ENCODE assay signal across 8 cellular contexts in genomic region chr16:30657866-30658730, GRCh38. TPM values are rescaled to one million over a fixed set of nuclear protein-coding genes. Genes with fewer than 3 reads are reported as not detected.
DNase-seq lines count a peak whose midpoint lies in the region; FAIRE-seq and TF ChIP-seq lines count a peak whose summit lies in the region.

Gene FBRS (plus strand): TSS chr16:30658431. CDS start chr16:30659519, 1,088 bp downstream.

- peak in 1 of 2 experiments; percentile 69; a peak in 1 of 3 replicates for TF ChIP-seq EP300 in H1 (IDR thresholded peaks at IDR 0.05; ENCODE audit: borderline replicate concordance in 1 of 2, low read depth in 2 of 2, low read length in 2 of 2)

- H4K91ac ChIP-seq in H1 (replicated peaks; ENCODE audit: insufficient read length, low read length) (peak within 1 kb of the TSS; percentile 70), mesenchymal stem cell (ENCODE audit: low read length) (peak within 1 kb of the TSS; percentile 88)

- H2AFZ ChIP-seq in H1 (ENCODE audit: low read length) (peak within 1 kb of the TSS; percentile 83; the same call in 1 of the 2 replicates), mesenchymal stem cell (ENCODE audit: low read depth, low read length) (peak within 1 kb of the TSS; percentile 73)

- no peak within 1 kb of the TSS for H3K14ac ChIP-seq in H1 (ENCODE audit: insufficient read length)
- peak within 1 kb of the TSS in 1 of 2 experiments; percentile 91 for H3K14ac ChIP-seq in mesenchymal stem cell (ENCODE audit: low read length in 2 of 2)

- H3K23ac ChIP-seq in H1 (ENCODE audit: insufficient read length) (no peak within 1 kb of the TSS), mesenchymal stem cell (ENCODE audit: low read length in 2 of 2) (peak within 1 kb of the TSS in 1 of 2 experiments; percentile 87)

- FAIRE-seq in H1 (lab: Jason Lieb, UNC): peak; percentile 89

- H3K36me3 ChIP-seq in H1 (ENCODE audit: control insufficient read depth in 2 of 4, insufficient read depth in 4 of 4, low read length in 3 of 4) (peaks cover 0 to 3% (median 0%) of the 10 kb centered on the region in 4 experiments; a peak in 3 of 8 replicates), mesenchymal stem cell (ENCODE audit: control insufficient read depth in 1 of 2, insufficient read depth in 2 of 2, low read depth in 1 of 2, low read length in 2 of 2) (peaks cover 52 to 61% of the 10 kb centered on the region in 2 experiments)

- H3K4me3 ChIP-seq in H1 (ENCODE audit: extremely low read depth in 1 of 4, insufficient read depth in 2 of 4, low read depth in 3 of 4, low read length in 4 of 4) (peak within 1 kb of the TSS; percentile 61 to 96 (median 78)), mesenchymal stem cell (ENCODE audit: insufficient read depth in 1 of 2, low read depth in 1 of 2, low read length in 2 of 2) (peak within 1 kb of the TSS; percentile 87 to 93)

- TF ChIP-seq POLR2A in H1 (IDR thresholded peaks at IDR 0.05; ENCODE audit: control extremely low read depth in 1 of 2, low read depth in 2 of 2, low read length in 2 of 2): 0 out of 3 replicates have a peak, but pooled peaks of 1 of the 2 experiments have one; percentile 43

- POLR2A ChIA-PET in H1 (lab: Charles Lee; ENCODE audit: partially characterized antibody): interaction anchor here (0.6 to 3.2 kb wide), 13 partner anchors 17 to 244 kb away, joined by 3 to 14 read pairs (median 5); partner anchors contain the start of genes CTF1, PHKG2 and SRCAP

- no peak within 1 kb of the TSS for H2BK20ac ChIP-seq in H1 (ENCODE audit: low read length)

- H2BK5ac ChIP-seq in H1 (ENCODE audit: low read depth, low read length): peak within 1 kb of the TSS; percentile 97
- peak within 1 kb of the TSS; percentile 97 for H2BK5ac ChIP-seq in mesenchymal stem cell (ENCODE audit: low read depth, low read length, poor library complexity, severe bottlenecking)

- H3K18ac ChIP-seq in H1 (ENCODE audit: extremely low read depth, low read length) (peak within 1 kb of the TSS; percentile 90), mesenchymal stem cell (ENCODE audit: low read depth in 1 of 2, low read length in 2 of 2) (peak within 1 kb of the TSS; percentile 95 to 99)

- H3K9me3 ChIP-seq in H1 (ENCODE audit: insufficient read depth in 2 of 2, low read depth in 1 of 2, low read length in 1 of 2) (no peaks in the 10 kb centered on the region), mesenchymal stem cell (ENCODE audit: control insufficient read depth, low read length) (no peaks in the 10 kb centered on the region)

- H3K27me3 ChIP-seq in H1 (replicated peaks in 1 of 4; ENCODE audit: control insufficient read depth in 3 of 4, extremely low read depth in 1 of 4, insufficient read depth in 3 of 4, low read length in 3 of 4) (peaks cover 2 to 35% (median 22%) of the 10 kb centered on the region in 4 experiments), mesenchymal stem cell (ENCODE audit: control insufficient read depth in 1 of 2, insufficient read depth in 1 of 2, low read length in 2 of 2) (no peaks in the 10 kb centered on the region)

- H2AK5ac ChIP-seq in H1 (ENCODE audit: low read depth, low read length): no peak within 1 kb of the TSS
- H2AK5ac ChIP-seq in mesenchymal stem cell (ENCODE audit: low read length, severe bottlenecking): no peak within 1 kb of the TSS

- peak within 1 kb of the TSS; percentile 94; the same call in 1 of the 2 replicates for H4K8ac ChIP-seq in H1 (ENCODE audit: extremely low read depth, insufficient read depth, low read length)
- H4K8ac ChIP-seq in mesenchymal stem cell (ENCODE audit: low read length): peak within 1 kb of the TSS; percentile 90

- H2BK15ac ChIP-seq in H1 (ENCODE audit: low read length) (peak within 1 kb of the TSS; percentile 88; the same call in 1 of the 2 replicates), mesenchymal stem cell (ENCODE audit: low read depth, poor library complexity, severe bottlenecking) (peak within 1 kb of the TSS; percentile 87)

- H3K9ac ChIP-seq in H1 (replicated peaks in 1 of 4; ENCODE audit: extremely low read depth in 1 of 4, low read depth in 3 of 4, low read length in 3 of 4): peak within 1 kb of the TSS; percentile 61 to 83 (median 76); a peak in 6 of 7 replicates
- peak within 1 kb of the TSS; percentile 100 for H3K9ac ChIP-seq in mesenchymal stem cell (ENCODE audit: low read length)

- H3K4ac ChIP-seq in H1 (replicated peaks; ENCODE audit: insufficient read length, low read depth, low read length) (no peak within 1 kb of the TSS), mesenchymal stem cell (ENCODE audit: low read depth in 1 of 2, low read length in 2 of 2) (peak within 1 kb of the TSS; percentile 81 to 85)

- peak; percentile 46 to 61 for TF ChIP-seq RAD21 in H1 (IDR thresholded peaks at IDR 0.05 in 1 of 2, conservative IDR thresholded peaks at IDR 0.05 in 1 of 2; ENCODE audit: low read depth in 2 of 2, low read length in 2 of 2)

- no peak within 1 kb of the TSS for H3K56ac ChIP-seq in H1 (replicated peaks; ENCODE audit: insufficient read length, low read depth, low read length)

- H2BK12ac ChIP-seq in H1 (ENCODE audit: low read depth, low read length) (peak within 1 kb of the TSS; percentile 95), mesenchymal stem cell (ENCODE audit: low read length in 2 of 2) (peak within 1 kb of the TSS in 1 of 2 experiments; percentile 48)

- CTCF ChIA-PET in H1 (lab: Charles Lee; ENCODE audit: partially characterized antibody): interaction anchor here (0.7 to 2.6 kb wide), 4 partner anchors 20 to 260 kb away, joined by 3 to 10 read pairs (median 4); no protein-coding TSS in a partner anchor

- DNase-seq in COLO829 (ENCODE audit: low spot score): peak; percentile 99
- peak; percentile 98 for DNase-seq in GM20000 (ENCODE audit: low spot score)
- peak; percentile 100 for DNase-seq in HT1080 (ENCODE audit: low read depth)
- peak; percentile 99 for DNase-seq in NOMO-1 treated with DMSO at 0.1 percent for 48 hours (lab: John Stamatoyannopoulos, UW; ENCODE audit: unreplicated experiment)
- peak; percentile 98 to 100 (median 99) for DNase-seq in activated CD8-positive, alpha-beta memory T cell treated with anti-CD3 and anti-CD28 coated beads for 48 hours (ENCODE audit: low read depth in 2 of 3, low spot score in 2 of 3)
- DNase-seq in H1 (ENCODE audit: low read depth in 1 of 2, low spot score in 2 of 2): peak; percentile 98 to 100
- DNase-seq in mesenchymal stem cell: peak; percentile 100
- peak; percentile 100 for DNase-seq in stimulated activated CD8-positive, alpha-beta memory T cell treated with anti-CD3 and anti-CD28 coated beads, Interleukin-15, amount 100 ng/mL, for 1 hour (ENCODE audit: low read depth)

- WGBS in H1 (ENCODE audit: extremely low coverage in 1 of 2, insufficient coverage in 1 of 2, insufficient read length in 1 of 2, insufficient replicate concordance in 2 of 2, low coverage in 1 of 2, low lambda C conversion rate in 2 of 2, missing lambda C conversion rate in 1 of 2), 2 experiments: 2% methylated on average over 70 of the region's 86 CpGs; no CpG with 5 or more reads in 1 of the 2 experiments
- WGBS in mesenchymal stem cell: under 1% methylated on average over 84 of the region's 86 CpGs

- TF ChIP-seq CTCF in GM20000 (IDR thresholded peaks at IDR 0.05; ENCODE audit: extremely low read depth, missing control alignments): peak; percentile 89
- peak; percentile 74 to 79 (median 77) for TF ChIP-seq CTCF in H1 (IDR thresholded peaks at IDR 0.05; ENCODE audit: control extremely low read depth in 1 of 3, insufficient read depth in 1 of 3, low read depth in 1 of 3, low read length in 3 of 3)

- H3K27ac ChIP-seq in H1 (ENCODE audit: low read depth, low read length): peak within 1 kb of the TSS; percentile 91
- peak within 1 kb of the TSS; percentile 99 for H3K27ac ChIP-seq in mesenchymal stem cell (ENCODE audit: low read length, poor library complexity, severe bottlenecking)

- H3K4me2 ChIP-seq in H1 (ENCODE audit: insufficient read depth in 1 of 2, low read depth in 2 of 2, low read length in 2 of 2) (peak within 1 kb of the TSS; percentile 71 to 73), mesenchymal stem cell (ENCODE audit: low read length, poor library complexity, severe bottlenecking) (peak within 1 kb of the TSS; percentile 88)

- no peak within 1 kb of the TSS for H2BK120ac ChIP-seq in H1 (replicated peaks; ENCODE audit: low read depth, low read length)
- H2BK120ac ChIP-seq in mesenchymal stem cell (ENCODE audit: low read depth, low read length): peak within 1 kb of the TSS; percentile 87

- no peaks in the 10 kb centered on the region for H3K79me2 ChIP-seq in H1 (ENCODE audit: control insufficient read depth in 1 of 2, insufficient read depth in 2 of 2, low read length in 2 of 2)

- H4K20me1 ChIP-seq in H1 (replicated peaks in 1 of 2; ENCODE audit: control insufficient read depth in 1 of 2, insufficient read depth in 2 of 2, low read length in 2 of 2): peaks cover 16 to 29% of the 10 kb centered on the region in 2 experiments

- H4K5ac ChIP-seq in H1 (ENCODE audit: insufficient read length, low read depth, low read length): peak within 1 kb of the TSS; percentile 91

- peaks cover 12% of the 10 kb centered on the region; the same call in 1 of the 2 replicates for H3K23me2 ChIP-seq in H1 (ENCODE audit: low read depth, low read length)

- H3K4me1 ChIP-seq in H1 (replicated peaks in 1 of 4; ENCODE audit: control insufficient read depth in 3 of 4, insufficient read depth in 4 of 4, low read length in 3 of 4) (peaks cover 2 to 13% (median 6%) of the 10 kb centered on the region in 4 experiments; a peak in 6 of 7 replicates), mesenchymal stem cell (ENCODE audit: control insufficient read depth, insufficient read depth, low read depth, low read length) (peaks cover 22% of the 10 kb centered on the region)

- no peaks in the 10 kb centered on the region for H3K79me1 ChIP-seq in H1 (ENCODE audit: low read depth, low read length)
- peaks cover 22% of the 10 kb centered on the region for H3K79me1 ChIP-seq in mesenchymal stem cell (replicated peaks; ENCODE audit: low read length, poor library complexity, severe bottlenecking)

TF ChIP-seq in H1, 55 proteins besides CTCF, POLR2A, EP300 and RAD21 (continues in another document):
- TF ChIP-seq CREB1 (IDR thresholded peaks at IDR 0.05) (peak; percentile 82), SIRT6 (IDR thresholded peaks at IDR 0.05; ENCODE audit: low read length) (no peak)

RNA-seq across cellular contexts. Expression of gene FBRS, which starts in this region (rescaled TPM):
- 20.0 and 23.1 TPM in 2 replicates for total RNA-seq in HT1080 (2014; rRNA removed; shearing (Covaris generic))
- polyA plus RNA-seq in HT1080 (2015; cell fraction: cytosol; rRNA removed): 33.2 and 34.2 TPM in 2 replicates
- 68.5 and 77.9 TPM in 2 replicates for polyA plus RNA-seq in HT1080 (2015; cell fraction: nucleus; rRNA removed)
- 12.9 and 13.9 TPM in 2 replicates for total RNA-seq in H1 (2021; fragmentation: NEBNext Ultra II Directional; extraction: Animal tissue kit (Norgen Biotek cat#: 25700))
- 2.4 and 3.8 TPM in 2 replicates for polyA plus RNA-seq in H1 (2011; rRNA removed)
- polyA plus RNA-seq in H1 (2011; cell fraction: cytosol; rRNA removed): 2.2 TPM
- 20.7 TPM for polyA plus RNA-seq in H1 (2011; cell fraction: nucleus; rRNA removed)
- polyA plus RNA-seq in H1 (2012, experiment 1 of 2): 7.4 to 11.7 TPM (median 9.5 TPM) in 4 replicates
- polyA plus RNA-seq in H1 (2012, experiment 2 of 2): 6.9 TPM
- 9.1 TPM for polyA plus RNA-seq in H1 (2013, experiment 1 of 2)
- polyA plus RNA-seq in H1 (2013, experiment 2 of 2): 8.2 TPM
- 2.0 and 3.6 TPM in 2 replicates for polyA minus RNA-seq in H1 (2011; rRNA and poly(A)+ RNA removed)
- 4.8 TPM for polyA minus RNA-seq in H1 (2011; cell fraction: cytosol; rRNA and poly(A)+ RNA removed)
- 11.5 TPM for polyA minus RNA-seq in H1 (2011; cell fraction: nucleus; rRNA and poly(A)+ RNA removed)
- polyA plus RNA-seq in mesenchymal stem cell (2013, experiment 1 of 2): 61.7 TPM
- 57.4 TPM for polyA plus RNA-seq in mesenchymal stem cell (2013, experiment 2 of 2)

Comparison
In these comparisons a context has a peak if more than half of its experiments do, and no peak if none do; other contexts are left out.
1. Peak in every context shown above with its lines: DNase-seq, H3K4me3 ChIP-seq and H3K27ac ChIP-seq.